In the genomic region with DNA sequence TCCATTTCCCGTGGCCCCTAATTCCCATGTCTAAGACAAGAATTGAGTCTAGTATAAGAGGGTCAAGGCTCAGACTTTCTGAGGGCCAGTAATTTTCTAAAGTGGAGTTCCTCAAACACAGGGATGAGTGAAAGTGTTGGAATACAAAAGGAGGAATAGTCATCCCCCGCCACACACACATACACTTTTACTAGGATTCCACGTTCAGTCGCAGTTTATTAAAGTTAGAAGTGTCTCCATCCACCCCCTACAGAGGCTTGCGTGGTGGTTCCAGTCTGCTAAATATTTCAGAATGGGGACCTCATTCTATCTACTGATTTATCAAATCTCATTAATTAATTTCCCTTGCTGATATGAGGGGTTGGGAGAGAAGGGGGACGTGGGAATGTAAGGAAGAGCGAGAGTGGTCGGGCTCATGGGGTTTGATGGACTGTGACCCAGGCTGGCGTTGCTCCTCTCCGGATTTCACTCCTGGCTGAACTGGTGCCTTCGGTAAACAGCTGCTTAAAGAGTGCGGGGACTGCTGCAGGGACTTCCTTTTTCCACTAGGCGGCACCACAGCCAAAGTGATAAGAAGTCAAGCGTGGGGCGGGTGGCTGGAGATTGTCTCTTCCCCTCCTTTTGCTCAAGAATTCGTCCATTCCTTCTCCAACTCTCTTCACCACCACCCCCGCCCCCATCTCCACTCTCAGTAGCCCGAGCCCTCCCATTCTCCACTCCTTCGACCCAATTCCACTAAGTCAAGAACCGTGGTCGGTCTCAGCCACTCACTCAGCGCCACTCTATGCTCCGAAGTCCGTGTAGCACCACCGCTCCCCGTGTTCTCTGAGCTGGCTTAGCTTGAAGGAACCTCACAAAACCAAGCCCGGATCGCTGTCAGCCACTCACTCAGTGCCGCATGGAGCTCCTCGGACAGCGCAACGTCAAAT, we compare ENCODE assay signal across 8 cellular contexts. TPM values are rescaled to one million over a fixed set of nuclear protein-coding genes. Genes with fewer than 3 reads are reported as not detected.
DNase-seq lines count a peak whose midpoint lies in the region; ATAC-seq, FAIRE-seq and TF ChIP-seq lines count a peak whose summit lies in the region.

No MANE protein-coding gene starts in this region.

- H3K27ac Mint-ChIP-seq in dendritic cell treated with granulocyte-macrophage colony-stimulating factor and Interleukin-4, amounts not matched to agents 40 ng/mL and 50 ng/mL, for 4 days = peak overlapping the region; percentile 59

- 8% methylated on average over 32 of the region's 32 CpGs for WGBS in liver

- peak overlapping the region; percentile 28 to 40 for H3K9ac ChIP-seq in liver (ENCODE audit: low read depth in 1 of 2, low read length in 2 of 2)

- no peaks in the 10 kb centered on the region for H3K9me3 ChIP-seq in liver (ENCODE audit: control insufficient read depth in 4 of 4, low read length in 3 of 4)

- DNase-seq in GM12891 (ENCODE audit: insufficient read length, low spot score) (peak; percentile 74), NCI-H524 treated with DMSO at 0.1 percent for 48 hours (lab: John Stamatoyannopoulos, UW) (peak; percentile 8)
- peak; percentile 88 for DNase-seq in activated CD4-positive, alpha-beta T cell treated with anti-CD3 and anti-CD28 coated beads for 48 hours
- peak; percentile 83 to 84 for DNase-seq in stimulated activated CD4-positive, alpha-beta T cell treated with anti-CD3 and anti-CD28 coated beads, Interleukin-2, amount 100 ng/mL, for 24 hours

- H3K4me3 Mint-ChIP-seq in dendritic cell treated with granulocyte-macrophage colony-stimulating factor and Interleukin-4, amounts not matched to agents 40 ng/mL and 50 ng/mL, for 4 days = peak overlapping the region; percentile 77

- H3K27ac ChIP-seq in liver (ENCODE audit: low read depth in 1 of 2, low read length in 2 of 2) = peak overlapping the region; percentile 31 to 49

- ATAC-seq in HG03354 (IDR thresholded peaks at IDR 0.05; ENCODE audit: poor library complexity, severe bottlenecking, unreplicated experiment) (peak; percentile 63), GM21576 (IDR thresholded peaks at IDR 0.05; ENCODE audit: unreplicated experiment) (no peak)

- intact Hi-C loops in dendritic cell treated with granulocyte-macrophage colony-stimulating factor and Interleukin-4, amounts not matched to agents 40 ng/mL and 50 ng/mL, for 4 days (cut with micrococcal nuclease) = loop anchor here (1.0 to 2.0 kb wide), 3 partner anchors 28 to 67 kb away; a partner anchor contains a TSS

- peaks cover 8 to 36% (median 28%) of the 10 kb centered on the region in 4 donors for H3K4me1 ChIP-seq in liver (ENCODE audit: control insufficient read depth in 4 of 4, insufficient read depth in 4 of 4, low read length in 3 of 4)

- H3K9me3 Mint-ChIP-seq in dendritic cell treated with granulocyte-macrophage colony-stimulating factor and Interleukin-4, amounts not matched to agents 40 ng/mL and 50 ng/mL, for 4 days = no peaks in the 10 kb centered on the region

- no peak for FAIRE-seq in GM12891 (lab: Jason Lieb, UNC)

- H3K27me3 Mint-ChIP-seq in dendritic cell treated with granulocyte-macrophage colony-stimulating factor and Interleukin-4, amounts not matched to agents 40 ng/mL and 50 ng/mL, for 4 days = peaks cover 68% of the 10 kb centered on the region

- no peaks in the 10 kb centered on the region for H3K36me3 ChIP-seq in liver (ENCODE audit: control insufficient read depth in 4 of 4, insufficient read depth in 3 of 4, low read depth in 1 of 4, low read length in 3 of 4)

- peak overlapping the region; percentile 16 to 66 (median 22) for H3K4me3 ChIP-seq in liver (ENCODE audit: low read depth in 1 of 3, low read length in 3 of 3)

- TF ChIP-seq CTCF in liver (IDR thresholded peaks at IDR 0.05; ENCODE audit: low read depth, low read length, missing input control) = peak; percentile 97

- TF ChIP-seq RAD21 in liver (IDR thresholded peaks at IDR 0.05) = peak; percentile 90 to 92

- H3K27me3 ChIP-seq in liver (ENCODE audit: control insufficient read depth in 4 of 4, insufficient read depth in 4 of 4, low read length in 3 of 4) = peaks cover 0 to 7% (median 2%) of the 10 kb centered on the region in 4 donors

- H3K4me1 Mint-ChIP-seq in dendritic cell treated with granulocyte-macrophage colony-stimulating factor and Interleukin-4, amounts not matched to agents 40 ng/mL and 50 ng/mL, for 4 days (ENCODE audit: low read depth) = peaks cover 45% of the 10 kb centered on the region

- H3K36me3 Mint-ChIP-seq in dendritic cell treated with granulocyte-macrophage colony-stimulating factor and Interleukin-4, amounts not matched to agents 40 ng/mL and 50 ng/mL, for 4 days (ENCODE audit: low read depth) = no peaks in the 10 kb centered on the region

- no peak for TF ChIP-seq POLR2A in GM12891 (IDR thresholded peaks at IDR 0.05; ENCODE audit: low read depth, low read length)

TF ChIP-seq in GM12891, 5 proteins besides CTCF, POLR2A, EP300 and RAD21:
- TF ChIP-seq TAF1 (IDR thresholded peaks at IDR 0.05; ENCODE audit: low read depth, low read length) (no peak), SPI1 (IDR thresholded peaks at IDR 0.05; ENCODE audit: low read depth, low read length) (peak; percentile 41; the same call in 1 of the 2 replicates)
TF ChIP-seq in GM12891: peak in this region for 1.

TF ChIP-seq in liver, 16 proteins besides CTCF, POLR2A, EP300 and RAD21 (continues in another document):
- TF ChIP-seq GABPA (IDR thresholded peaks at IDR 0.05 in 1 of 2, conservative IDR thresholded peaks at IDR 0.05 in 1 of 2) (peak in 1 of 2 donors; percentile 67), YY1 (IDR thresholded peaks at IDR 0.05) (peak; percentile 26), NR2F2 (IDR thresholded peaks at IDR 0.05) (no peak), FOXA1 (IDR thresholded peaks at IDR 0.05) (peak; percentile 80), SP1 (IDR thresholded peaks at IDR 0.05) (no peak), HNF4A (conservative IDR thresholded peaks at IDR 0.05) (peak; percentile 68 to 70), TAF1 (conservative IDR thresholded peaks at IDR 0.05) (no peak), JUND (IDR thresholded peaks at IDR 0.05) (no peak), FOXA2 (IDR thresholded peaks at IDR 0.05) (peak; percentile 84)
- TF ChIP-seq, protein P1, sequence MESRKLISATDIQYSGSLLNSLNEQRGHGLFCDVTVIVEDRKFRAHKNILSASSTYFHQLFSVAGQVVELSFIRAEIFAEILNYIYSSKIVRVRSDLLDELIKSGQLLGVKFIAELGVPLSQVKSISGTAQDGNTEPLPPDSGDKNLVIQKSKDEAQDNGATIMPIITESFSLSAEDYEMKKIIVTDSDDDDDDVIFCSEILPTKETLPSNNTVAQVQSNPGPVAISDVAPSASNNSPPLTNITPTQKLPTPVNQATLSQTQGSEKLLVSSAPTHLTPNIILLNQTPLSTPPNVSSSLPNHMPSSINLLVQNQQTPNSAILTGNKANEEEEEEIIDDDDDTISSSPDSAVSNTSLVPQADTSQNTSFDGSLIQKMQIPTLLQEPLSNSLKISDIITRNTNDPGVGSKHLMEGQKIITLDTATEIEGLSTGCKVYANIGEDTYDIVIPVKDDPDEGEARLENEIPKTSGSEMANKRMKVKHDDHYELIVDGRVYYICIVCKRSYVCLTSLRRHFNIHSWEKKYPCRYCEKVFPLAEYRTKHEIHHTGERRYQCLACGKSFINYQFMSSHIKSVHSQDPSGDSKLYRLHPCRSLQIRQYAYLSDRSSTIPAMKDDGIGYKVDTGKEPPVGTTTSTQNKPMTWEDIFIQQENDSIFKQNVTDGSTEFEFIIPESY (IDR thresholded peaks at IDR 0.05) = no peak
- TF ChIP-seq, protein P2, sequence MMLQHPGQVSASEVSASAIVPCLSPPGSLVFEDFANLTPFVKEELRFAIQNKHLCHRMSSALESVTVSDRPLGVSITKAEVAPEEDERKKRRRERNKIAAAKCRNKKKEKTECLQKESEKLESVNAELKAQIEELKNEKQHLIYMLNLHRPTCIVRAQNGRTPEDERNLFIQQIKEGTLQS (IDR thresholded peaks at IDR 0.05) = no peak
- TF ChIP-seq, protein P3, sequence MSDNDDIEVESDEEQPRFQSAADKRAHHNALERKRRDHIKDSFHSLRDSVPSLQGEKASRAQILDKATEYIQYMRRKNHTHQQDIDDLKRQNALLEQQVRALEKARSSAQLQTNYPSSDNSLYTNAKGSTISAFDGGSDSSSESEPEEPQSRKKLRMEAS (IDR thresholded peaks at IDR 0.05) = peak; percentile 26

RNA-seq across cellular contexts. Expression of a gene that starts 9.9 kb away (rescaled TPM):
- polyA plus RNA-seq in GM12891 (2012; ENCODE audit: low read depth, missing spikeins) = 0.14 TPM
- under 1 TPM; 0.17 to 0.79 TPM for total RNA-seq in liver
- 1 to 10 TPM in 1 of 2 donors, under 1 TPM in 1; 0.16 to 1.3 TPM for polyA plus RNA-seq in liver

RNA-seq across cellular contexts. Expression of a gene that starts 27.4 kb away (rescaled TPM):
- polyA plus RNA-seq in GM12891 (2012; ENCODE audit: low read depth, missing spikeins) = 0.14 TPM
- not detected for total RNA-seq in liver
- polyA plus RNA-seq in liver = under 1 TPM; 0.03 to 0.13 TPM

RNA-seq across cellular contexts. Expression of a gene that starts 33.0 kb away (rescaled TPM):
- not detected for polyA plus RNA-seq in GM12891 (2012; ENCODE audit: low read depth, missing spikeins)
- total RNA-seq in liver = under 1 TPM in 1 of 2 donors, not detected in 1; 0.51 TPM
- not detected for polyA plus RNA-seq in liver

RNA-seq across cellular contexts. Expression of a gene that starts 36.0 kb away (rescaled TPM):
- 22.0 TPM for polyA plus RNA-seq in GM12891 (2012; ENCODE audit: low read depth, missing spikeins)
- total RNA-seq in liver = 10 to 100 TPM in 1 of 2 donors, 1 to 10 TPM in 1; 7.8 to 12.1 TPM
- 10 to 100 TPM; 26.9 to 30.9 TPM for polyA plus RNA-seq in liver

RNA-seq across cellular contexts. Expression of a gene that starts 41.9 kb away (rescaled TPM):
- 41.2 TPM for polyA plus RNA-seq in GM12891 (2012; ENCODE audit: low read depth, missing spikeins)
- total RNA-seq in liver = 10 to 100 TPM in 1 of 2 donors, 1 to 10 TPM in 1; 7.0 to 17.2 TPM
- polyA plus RNA-seq in liver = 10 to 100 TPM; 16.3 to 27.5 TPM

Comparison
In these comparisons a context has a peak if more than half of its experiments do, and no peak if none do; other contexts are left out.
1. DNase-seq: peak in every context shown above with its lines; median percentile 88 in activated CD4-positive, alpha-beta T cell treated with anti-CD3 and anti-CD28 coated beads for 48 hours; 84 in stimulated activated CD4-positive, alpha-beta T cell treated with anti-CD3 and anti-CD28 coated beads, Interleukin-2, amount 100 ng/mL, for 24 hours; 74 in GM12891; 8 in NCI-H524 treated with DMSO at 0.1 percent for 48 hours.